Comparison of ENCODE assay signal across 30 cellular contexts in the genomic region with DNA sequence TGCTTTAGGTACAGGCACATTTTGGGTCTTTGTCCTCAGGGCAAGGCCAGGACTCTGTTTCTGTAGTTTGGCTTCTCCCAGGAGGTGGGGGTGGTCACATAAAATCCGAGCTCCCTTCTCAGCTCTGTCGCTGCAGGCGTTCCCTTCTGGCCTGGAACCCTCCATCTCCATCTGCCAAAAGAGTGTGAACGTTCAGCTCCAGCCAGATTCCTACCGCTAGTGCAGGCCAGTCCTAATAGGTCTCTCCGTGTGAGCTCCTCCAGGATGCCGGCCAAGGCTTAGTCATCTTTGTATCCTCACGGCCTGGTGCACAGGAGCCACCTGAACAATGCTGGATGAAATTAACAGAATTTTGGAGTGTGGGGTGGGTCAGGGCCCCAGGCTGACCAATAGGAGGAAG.
A peak's percentile ranks its signal among the peaks of the same experiment; 100 is the strongest.
DNase-seq lines count a peak whose midpoint lies in the region; ATAC-seq lines count a peak whose summit lies in the region.
"Had no signal": no experiment of that assay in that cellular context is flagged by ENCODE, and none has a peak within 500 bp of the region (broad histone marks: within the 10 kb centered on the region; RNA-seq: fewer than 3 reads in every experiment).

No MANE protein-coding gene starts in this region.

- no peaks in the 10 kb centered on the region; the same call in 1 of the 2 replicates for H3K27me3 ChIP-seq in HAP-1 (ENCODE audit: low read depth)
- H3K27me3 ChIP-seq: BE2C, hepatocyte, SJCRH30 had no signal

- no peaks in the 10 kb centered on the region for H3K36me3 ChIP-seq in HAP-1 (replicated peaks)
- H3K36me3 ChIP-seq: BE2C, esophagus squamous epithelium, SJCRH30, stomach, tibial artery had no signal

- DNase-seq in DMS 273 (lab: John Stamatoyannopoulos, UW; ENCODE audit: unreplicated experiment) (peak; percentile 91), NCI-H2196 treated with DMSO at 0.1 percent for 48 hours (lab: John Stamatoyannopoulos, UW; ENCODE audit: unreplicated experiment) (peak; percentile 43), cerebellar nuclear complex (lab: John Stamatoyannopoulos, UW) (peak; percentile 91 to 98), midbrain (lab: John Stamatoyannopoulos, UW) (peak; percentile 21), HAP-1 (ENCODE audit: low spot score in 2 of 2) (no peak), NCI-H748 (lab: John Stamatoyannopoulos, UW; ENCODE audit: unreplicated experiment) (no peak)
- no peak for DNase-seq in stimulated activated CD4-positive, alpha-beta T cell treated with anti-CD3 and anti-CD28 coated beads, Interleukin-1b, Interleukin-23, amount 100 ng/mL, for 48 hours
- DNase-seq: activated CD4-positive, alpha-beta memory T cell treated with anti-CD3 and anti-CD28 coated beads for 36 hours; activated CD8-positive, alpha-beta memory T cell treated with anti-CD3 and anti-CD28 coated beads, Interleukin-2, amount 50 U/mL, for 4 hours; activated naive CD4-positive, alpha-beta T cell treated with anti-CD3 and anti-CD28 coated beads for 36 hours; BE2C; DMS79; effector memory CD8-positive, alpha-beta T cell; esophagus squamous epithelium; HFFc6; immature natural killer cell; NCI-H1436; SJCRH30; stimulated activated CD4-positive, alpha-beta T cell treated with anti-CD3 and anti-CD28 coated beads, Interleukin-2, amount 100 ng/mL, for 24 hours; stomach; T-helper 1 cell had no signal

- in situ Hi-C loops in HAP-1 (cut with MboI; ENCODE audit: low sequenced_read_pairs): no loop called here

- H3K9me3 ChIP-seq in HAP-1: no peaks in the 10 kb centered on the region
- H3K9me3 ChIP-seq: BE2C, esophagus squamous epithelium, SJCRH30, stomach, tibial artery had no signal

- no peak for ATAC-seq in GM19351 (IDR thresholded peaks at IDR 0.05; ENCODE audit: unreplicated experiment)
- ATAC-seq: activated CD4-positive, CD25-positive, alpha-beta regulatory T cell treated with anti-CD3 and anti-CD28 coated beads, Interleukin-2, amount 50 U/mL, for 24 hours; effector memory CD8-positive, alpha-beta T cell; K562; left lobe of liver; Panc1 had no signal

- no peak overlapping the region for H3K4me3 ChIP-seq in HAP-1
- H3K4me3 ChIP-seq: coronary artery, esophagus squamous epithelium, hepatocyte, K562, SJCRH30, smooth muscle cell, stomach, tibial artery had no signal

- no peaks in the 10 kb centered on the region for H3K4me1 ChIP-seq in HAP-1
- H3K4me1 ChIP-seq: esophagus squamous epithelium, SJCRH30, stomach, tibial artery had no signal

Comparison
In these comparisons a context has a peak if more than half of its experiments do, and no peak if none do; other contexts are left out.
1. DNase-seq: peak in DMS 273 (single experiment), NCI-H2196 treated with DMSO at 0.1 percent for 48 hours (single experiment), cerebellar nuclear complex (2 of 2) and midbrain (single experiment); none in HAP-1 (0 of 2), NCI-H748 (single experiment) and stimulated activated CD4-positive, alpha-beta T cell treated with anti-CD3 and anti-CD28 coated beads, Interleukin-1b, Interleukin-23, amount 100 ng/mL, for 48 hours (single experiment).